In genomic region chr16:4184038-4184702, GRCh38 we compare ENCODE assay signal across 1 cellular context.
TF ChIP-seq lines count a peak whose summit lies in the region.

No MANE protein-coding gene starts in this region.

TF ChIP-seq in H1, 55 proteins besides CTCF, POLR2A, EP300 and RAD21 (continued from another document):
- TF ChIP-seq SIN3A (conservative IDR thresholded peaks at IDR 0.05 in 1 of 2, IDR thresholded peaks at IDR 0.05 in 1 of 2; ENCODE audit: low read depth in 1 of 2, low read length in 2 of 2) (0 out of 4 replicates have a peak, but pooled peaks of 1 of the 2 experiments have one; percentile 36), TEAD4 (IDR thresholded peaks at IDR 0.05; ENCODE audit: low read depth, low read length) (no peak), EZH2 (IDR thresholded peaks at IDR 0.05; ENCODE audit: low read depth, low read length, severe bottlenecking) (peak; percentile 7), GABPA (IDR thresholded peaks at IDR 0.05; ENCODE audit: borderline replicate concordance, insufficient read depth, low read length) (no peak), NRF1 (IDR thresholded peaks at IDR 0.05; ENCODE audit: low read depth, low read length) (peak; percentile 95)
- TF ChIP-seq, protein P1, sequence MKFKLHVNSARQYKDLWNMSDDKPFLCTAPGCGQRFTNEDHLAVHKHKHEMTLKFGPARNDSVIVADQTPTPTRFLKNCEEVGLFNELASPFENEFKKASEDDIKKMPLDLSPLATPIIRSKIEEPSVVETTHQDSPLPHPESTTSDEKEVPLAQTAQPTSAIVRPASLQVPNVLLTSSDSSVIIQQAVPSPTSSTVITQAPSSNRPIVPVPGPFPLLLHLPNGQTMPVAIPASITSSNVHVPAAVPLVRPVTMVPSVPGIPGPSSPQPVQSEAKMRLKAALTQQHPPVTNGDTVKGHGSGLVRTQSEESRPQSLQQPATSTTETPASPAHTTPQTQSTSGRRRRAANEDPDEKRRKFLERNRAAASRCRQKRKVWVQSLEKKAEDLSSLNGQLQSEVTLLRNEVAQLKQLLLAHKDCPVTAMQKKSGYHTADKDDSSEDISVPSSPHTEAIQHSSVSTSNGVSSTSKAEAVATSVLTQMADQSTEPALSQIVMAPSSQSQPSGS (IDR thresholded peaks at IDR 0.05; ENCODE audit: low read length), result no peak
